Comparison of ENCODE assay signal across 23 cellular contexts in genomic region chr3:98433764-98434163, GRCh38. TPM values are rescaled to one million over a fixed set of nuclear protein-coding genes. Genes with fewer than 3 reads are reported as not detected.
DNase-seq lines count a peak whose midpoint lies in the region; ATAC-seq, FAIRE-seq and TF ChIP-seq lines count a peak whose summit lies in the region.
"Had no signal": no experiment of that assay in that cellular context is flagged by ENCODE, and none has a peak within 500 bp of the region (broad histone marks: within the 10 kb centered on the region; RNA-seq: fewer than 3 reads in every experiment).

No MANE protein-coding gene starts in this region.

- H3K79me1 ChIP-seq in H9 (ENCODE audit: insufficient read depth, low read depth, low read length, poor library complexity, severe bottlenecking): no peaks in the 10 kb centered on the region

- no peak overlapping the region for H3K23ac ChIP-seq in H9 (ENCODE audit: insufficient read length, low read depth, low read length)

- H4K8ac ChIP-seq in H9 (replicated peaks; ENCODE audit: insufficient read length, low read depth, low read length): no peak overlapping the region

- no peaks in the 10 kb centered on the region for H3K9me3 ChIP-seq in H9 (ENCODE audit: control insufficient read depth, low read depth, low read length)
- no peaks in the 10 kb centered on the region; the same call in 1 of the 2 replicates for H3K9me3 ChIP-seq in K562 (replicated peaks; ENCODE audit: control insufficient read depth, insufficient read depth, low read depth, low read length)
- H3K9me3 ChIP-seq: HAP-1 had no signal

- no peak overlapping the region for H2BK120ac ChIP-seq in H9 (ENCODE audit: low read depth, low read length, poor library complexity, severe bottlenecking)

- H3K14ac ChIP-seq in H9 (ENCODE audit: insufficient read depth, low read length): peak overlapping the region; percentile 37; the same call in 1 of the 2 replicates

- CTCF ChIA-PET in K562 (lab: Yijun Ruan, JAX; ENCODE audit: low intra/inter-chr PET ratio): no interaction called here

- H3K79me2 ChIP-seq in H9 (ENCODE audit: insufficient read depth, low read length) (no peaks in the 10 kb centered on the region), K562 (ENCODE audit: control insufficient read depth, insufficient read depth, low read length) (no peaks in the 10 kb centered on the region), GM23338 (replicated peaks; ENCODE audit: insufficient read depth) (no peaks in the 10 kb centered on the region)

- no CpG with 5 or more reads among the region's 2 CpGs for WGBS in H9 (ENCODE audit: extremely low coverage, insufficient read length, low lambda C conversion rate)
- WGBS in K562 (ENCODE audit: insufficient coverage, low coverage, missing lambda C conversion rate): 0% methylated on average over 2 of the region's 2 CpGs

- no peak for ATAC-seq in K562
- no peak for ATAC-seq in GM23338

- H4K5ac ChIP-seq in H9 (ENCODE audit: insufficient read length, low read depth, low read length): no peak overlapping the region

- peaks cover 15 to 20% of the 10 kb centered on the region in 2 experiments; a peak in 4 of 5 replicates for H3K9me3 Mint-ChIP-seq in H9
- peaks cover 22% of the 10 kb centered on the region for H3K9me3 Mint-ChIP-seq in nephron progenitor cell
- peaks cover 15% of the 10 kb centered on the region; the same call in 2 of the 3 replicates for H3K9me3 Mint-ChIP-seq in GM23338

- no peak overlapping the region for H2BK5ac ChIP-seq in H9 (ENCODE audit: insufficient read length, low read length)

- TF ChIP-seq EP300 in K562 (IDR thresholded peaks at IDR 0.05; ENCODE audit: low read length): no peak

- H3K4me3 ChIP-seq in K562 (no peak overlapping the region), GM23338 (no peak overlapping the region)
- H3K4me3 ChIP-seq: HAP-1 had no signal

- H2AK5ac ChIP-seq in H9 (ENCODE audit: insufficient read length, low read length): no peak overlapping the region

- H3K27ac ChIP-seq in H9 (ENCODE audit: insufficient read length, low read depth, low read length): no peak overlapping the region
- no peak overlapping the region for H3K27ac ChIP-seq in K562 (ENCODE audit: extremely low read depth, low read depth, low read length)
- no peak overlapping the region for H3K27ac ChIP-seq in GM23338 (ENCODE audit: low read depth)

- H2BK20ac ChIP-seq in H9 (ENCODE audit: low read depth, low read length, poor library complexity, severe bottlenecking): no peak overlapping the region

- no peak overlapping the region for H4K91ac ChIP-seq in H9 (ENCODE audit: insufficient read length, low read depth, low read length)

- TF ChIP-seq CTCF in H9 (conservative IDR thresholded peaks at IDR 0.05) (no peak), K562 (IDR thresholded peaks at IDR 0.05 in 2 of 3, conservative IDR thresholded peaks at IDR 0.05 in 1 of 3; ENCODE audit: insufficient read depth in 2 of 3, low read depth in 1 of 3, low read length in 3 of 3) (no peak), nephron progenitor cell (IDR thresholded peaks at IDR 0.05) (no peak), GM13976 (IDR thresholded peaks at IDR 0.05; ENCODE audit: borderline replicate concordance, control extremely low read depth, extremely low read depth, insufficient read depth, missing control alignments) (no peak), GM23338 (conservative IDR thresholded peaks at IDR 0.05; ENCODE audit: low read depth in 2 of 2) (no peak)

- H3K4me1 Mint-ChIP-seq in H9 (no peaks in the 10 kb centered on the region), nephron progenitor cell (no peaks in the 10 kb centered on the region), GM23338 (no peaks in the 10 kb centered on the region)
- H3K4me1 Mint-ChIP-seq: CD4-positive, alpha-beta memory T cell had no signal

- H4K20me1 ChIP-seq in H9 (ENCODE audit: control insufficient read depth, insufficient read depth, insufficient read length) (no peaks in the 10 kb centered on the region), K562 (replicated peaks; ENCODE audit: control insufficient read depth, insufficient read depth, low read length) (no peaks in the 10 kb centered on the region), GM23338 (replicated peaks; ENCODE audit: insufficient read depth) (no peaks in the 10 kb centered on the region)

- H2BK15ac ChIP-seq in H9 (ENCODE audit: low read depth, low read length): no peak overlapping the region

- H3K27me3 Mint-ChIP-seq in H9 (ENCODE audit: low read depth) (no peaks in the 10 kb centered on the region), nephron progenitor cell (ENCODE audit: low read depth, poor library complexity) (peaks cover 7% of the 10 kb centered on the region), GM23338 (ENCODE audit: insufficient read depth, low read depth, poor library complexity) (no peaks in the 10 kb centered on the region)
- H3K27me3 Mint-ChIP-seq: CD4-positive, alpha-beta memory T cell had no signal

- peaks cover 9% of the 10 kb centered on the region for H3K9me2 ChIP-seq in GM23338 (ENCODE audit: insufficient read depth)

- H2AFZ ChIP-seq in H9 (ENCODE audit: low read length) (no peak overlapping the region), K562 (ENCODE audit: low read depth, low read length) (no peak overlapping the region), GM23338 (no peak overlapping the region)

- intact Hi-C loops in K562 (cut with micrococcal nuclease): no loop called here

- H3K27me3 ChIP-seq in H9 (ENCODE audit: insufficient read depth, low read length) (no peaks in the 10 kb centered on the region), K562 (ENCODE audit: control insufficient read depth in 2 of 2, insufficient read depth in 2 of 2, low read length in 2 of 2) (no peaks in the 10 kb centered on the region), GM23338 (ENCODE audit: insufficient read depth) (no peaks in the 10 kb centered on the region)

- DNase-seq in H9 (no peak), OCI-M1 (lab: John Stamatoyannopoulos, UW) (peak; percentile 42), K562 (ENCODE audit: extremely low read depth in 1 of 4, low spot score in 3 of 4) (no peak), nephron progenitor cell (no peak), GM13976 (ENCODE audit: low spot score) (no peak), GM23338 (ENCODE audit: low spot score) (no peak)
- no peak for DNase-seq in stimulated activated CD4-positive, alpha-beta T cell treated with anti-CD3 and anti-CD28 coated beads, Interleukin-1b, Interleukin-23, amount 100 ng/mL, for 48 hours
- DNase-seq: C1 segment of cervical spinal cord; Calu3; CD4-positive, alpha-beta memory T cell; COR-L47; DMS53; DMS79 treated with DMSO at 0.1 percent for 48 hours; GF-D8; HFFc6 had no signal

- no peak for TF ChIP-seq POLR2A in K562 (conservative IDR thresholded peaks at IDR 0.05)

- no peaks in the 10 kb centered on the region for H3F3A ChIP-seq in GM23338 (replicated peaks; ENCODE audit: low read depth)

- no peak overlapping the region for H3K56ac ChIP-seq in H9 (ENCODE audit: insufficient read length, low read depth, low read length)

- no peak for TF ChIP-seq RAD21 in K562 (CRISPR knock-in tag; conservative IDR thresholded peaks at IDR 0.05 in 1 of 2, IDR thresholded peaks at IDR 0.05 in 1 of 2)

- H3K4me1 ChIP-seq in H9 (ENCODE audit: insufficient read depth, low read length): no peaks in the 10 kb centered on the region
- H3K4me1 ChIP-seq in K562 (replicated peaks in 1 of 2; ENCODE audit: control insufficient read depth in 2 of 2, insufficient read depth in 2 of 2, low read length in 2 of 2): no peaks in the 10 kb centered on the region
- H3K4me1 ChIP-seq in GM23338 (ENCODE audit: insufficient read depth): no peaks in the 10 kb centered on the region
- H3K4me1 ChIP-seq: HAP-1 had no signal

- H3K36me3 Mint-ChIP-seq in H9 (ENCODE audit: insufficient read depth in 1 of 3, low read depth in 3 of 3): peaks cover 0 to 3% (median 0%) of the 10 kb centered on the region in 3 experiments; a peak in 1 of 7 replicates
- no peaks in the 10 kb centered on the region for H3K36me3 Mint-ChIP-seq in nephron progenitor cell (ENCODE audit: low read depth)
- H3K36me3 Mint-ChIP-seq in GM23338 (ENCODE audit: low read depth): no peaks in the 10 kb centered on the region

- H3K4me2 ChIP-seq in H9 (ENCODE audit: insufficient read depth, insufficient read length, low read length) (no peak overlapping the region), K562 (ENCODE audit: insufficient read depth, low read length) (no peak overlapping the region), GM23338 (no peak overlapping the region)

- no TSS peak for BruUV-seq in K562 (replicated peaks; lab: Mats Ljungman, UMichigan)

- H3K4ac ChIP-seq in H9 (ENCODE audit: low read depth, low read length): no peak overlapping the region

- H3T11ph ChIP-seq in H9 (ENCODE audit: low read length): no peak overlapping the region

- H3K27ac Mint-ChIP-seq in H9 (no peak overlapping the region), nephron progenitor cell (no peak overlapping the region), GM23338 (no peak overlapping the region)
- H3K27ac Mint-ChIP-seq: CD4-positive, alpha-beta memory T cell; HFFc6 had no signal

- H3K4me3 Mint-ChIP-seq in H9: no peak overlapping the region
- H3K4me3 Mint-ChIP-seq in nephron progenitor cell: no peak overlapping the region
- H3K4me3 Mint-ChIP-seq in GM23338: no peak overlapping the region
- H3K4me3 Mint-ChIP-seq: CD4-positive, alpha-beta memory T cell; HFFc6 had no signal

- H2BK12ac ChIP-seq in H9 (ENCODE audit: insufficient read length, low read depth, low read length): no peak overlapping the region

- POLR2A ChIA-PET in K562 (lab: Yijun Ruan, JAX): no interaction called here

- in situ Hi-C loops in K562 (cut with MboI) (no loop called here), GM13976 (cut with MboI; ENCODE audit: low sequenced_read_pairs, unreplicated experiment) (no loop called here)

- H3K36me3 ChIP-seq in K562 (ENCODE audit: control insufficient read depth, insufficient read depth, low read length) (no peaks in the 10 kb centered on the region), GM23338 (ENCODE audit: insufficient read depth) (no peaks in the 10 kb centered on the region; the same call in 1 of the 2 replicates)
- H3K36me3 ChIP-seq: HAP-1 had no signal

- no peaks in the 10 kb centered on the region for H3K23me2 ChIP-seq in H9 (ENCODE audit: insufficient read length, low read depth, low read length, poor library complexity, severe bottlenecking)

- H3K9ac ChIP-seq in H9 (ENCODE audit: extremely low read depth, insufficient read length, low read length) (no peak overlapping the region), K562 (ENCODE audit: insufficient read depth in 1 of 2, low read depth in 2 of 2, low read length in 2 of 2) (no peak overlapping the region)

- H3K9me1 ChIP-seq in K562 (ENCODE audit: control insufficient read depth, insufficient read depth, low read length): no peaks in the 10 kb centered on the region

- FAIRE-seq in K562 (lab: Jason Lieb, UNC): no peak
- FAIRE-seq: GM18507, H1 had no signal

- H3K18ac ChIP-seq in H9 (ENCODE audit: insufficient read length, low read depth, low read length): no peak overlapping the region

RNA-seq across cellular contexts. Expression of gene OR5K1, which starts 29.2 kb away (rescaled TPM):
- total RNA-seq in H9 (2021) (not detected in 2 replicates), K562 (2014; rRNA removed) (not detected in 2 replicates), K562 (2014; rRNA removed; fragmentation: Illumina TruSeq; extraction: Trizol) (not detected in 2 replicates), K562 (2015; rRNA removed; fragmentation: Illumina TruSeq; extraction: Trizol) (not detected in 2 replicates), K562 (2021) (not detected in 2 replicates)
- not detected in 2 replicates for total RNA-seq in K562 (2011; cell fraction: chromatin; rRNA removed; ENCODE audit: low replicate concordance)
- total RNA-seq in K562 (2011; cell fraction: nucleolus; rRNA removed): not detected in 2 replicates
- total RNA-seq in K562 (2011; cell fraction: nucleoplasm; rRNA removed): not detected in 2 replicates
- polyA plus RNA-seq in K562 (2011; rRNA removed) (not detected in 2 replicates), K562 (2014; fragmentation: Illumina TruSeq; extraction: Trizol) (not detected in 2 replicates), K562 (2014; fragmentation: Nextera tagmentation; extraction: Ambion mirVana) (not detected), K562 (2014; rRNA removed) (not detected in 2 replicates), GM23338 (2016; fragmentation: Nextera tagmentation; extraction: Ambion mirVana) (not detected in 2 replicates)
- polyA plus RNA-seq in K562 (2011; cell fraction: cytosol; rRNA removed): not detected in 2 replicates
- not detected in 2 replicates for polyA plus RNA-seq in K562 (2011; cell fraction: nucleus; rRNA removed)
- not detected in 2 replicates for polyA plus RNA-seq in K562 (2012)
- polyA minus RNA-seq in K562 (2011; rRNA and poly(A)+ RNA removed): not detected in 2 replicates
- not detected in 2 replicates for polyA minus RNA-seq in K562 (2011; cell fraction: cytosol; rRNA and poly(A)+ RNA removed)
- not detected in 2 replicates for polyA minus RNA-seq in K562 (2011; cell fraction: nucleus; rRNA and poly(A)+ RNA removed)
- not detected in 2 replicates for total RNA-seq in GM23338 (2014; rRNA removed; shearing (Covaris generic))
- total RNA-seq: A172; A673; Calu3; CD4-positive, alpha-beta memory T cell; Daoy; G401; H1; HFFc6 had no signal
- polyA plus RNA-seq: BJ; CD4-positive, alpha-beta memory T cell; H1 had no signal

RNA-seq across cellular contexts. Expression of gene OR5K3, which starts 43.3 kb away (rescaled TPM):
- total RNA-seq in H9 (2021): not detected in 2 replicates
- total RNA-seq in K562 (2011; cell fraction: chromatin; rRNA removed; ENCODE audit: low replicate concordance): not detected in 2 replicates
- total RNA-seq in K562 (2011; cell fraction: nucleolus; rRNA removed): not detected in 2 replicates
- not detected in 2 replicates for total RNA-seq in K562 (2011; cell fraction: nucleoplasm; rRNA removed)
- total RNA-seq in K562 (2014; rRNA removed): not detected in 2 replicates
- total RNA-seq in K562 (2014; rRNA removed; fragmentation: Illumina TruSeq; extraction: Trizol): not detected in 2 replicates
- not detected in 2 replicates for total RNA-seq in K562 (2015; rRNA removed; fragmentation: Illumina TruSeq; extraction: Trizol)
- total RNA-seq in K562 (2021): not detected in 2 replicates
- not detected in 2 replicates for polyA plus RNA-seq in K562 (2011; rRNA removed)
- not detected in 2 replicates for polyA plus RNA-seq in K562 (2011; cell fraction: cytosol; rRNA removed)
- polyA plus RNA-seq in K562 (2011; cell fraction: nucleus; rRNA removed): not detected in 2 replicates
- polyA plus RNA-seq in K562 (2012): not detected in 2 replicates
- polyA plus RNA-seq in K562 (2014; fragmentation: Illumina TruSeq; extraction: Trizol): not detected in 2 replicates
- polyA plus RNA-seq in K562 (2014; fragmentation: Nextera tagmentation; extraction: Ambion mirVana): not detected
- polyA plus RNA-seq in K562 (2014; rRNA removed): not detected in 2 replicates
- polyA minus RNA-seq in K562 (2011; rRNA and poly(A)+ RNA removed): not detected in 2 replicates
- polyA minus RNA-seq in K562 (2011; cell fraction: cytosol; rRNA and poly(A)+ RNA removed): not detected in 2 replicates
- polyA minus RNA-seq in K562 (2011; cell fraction: nucleus; rRNA and poly(A)+ RNA removed): not detected in 2 replicates
- total RNA-seq in GM23338 (2014; rRNA removed; shearing (Covaris generic)): not detected in 2 replicates
- not detected in 2 replicates for polyA plus RNA-seq in GM23338 (2016; fragmentation: Nextera tagmentation; extraction: Ambion mirVana)
- total RNA-seq: A172; A673; Calu3; CD4-positive, alpha-beta memory T cell; Daoy; G401; H1; HFFc6 had no signal
- polyA plus RNA-seq: BJ; CD4-positive, alpha-beta memory T cell; H1 had no signal
